In the genomic region with DNA sequence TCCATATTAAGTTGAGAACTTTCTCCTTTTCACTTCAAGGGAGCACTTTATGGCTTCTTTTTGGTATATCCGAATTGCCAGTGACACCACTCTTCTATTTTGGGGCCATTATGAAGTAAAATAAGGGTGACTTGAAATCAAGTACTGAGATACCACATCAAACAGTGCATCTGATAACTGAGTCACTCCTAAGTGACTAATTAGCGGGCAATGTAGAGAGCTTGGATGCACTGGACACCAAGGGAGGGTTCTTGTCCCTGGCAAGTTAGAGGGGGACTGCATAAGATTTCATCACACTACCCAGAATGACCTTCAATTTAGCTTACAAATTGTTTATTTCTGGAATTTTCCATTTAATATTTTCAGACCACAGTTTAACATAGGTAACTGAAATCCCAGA, we compare ENCODE assay signal across 20 cellular contexts.
DNase-seq lines count a peak whose midpoint lies in the region; ATAC-seq lines count a peak whose summit lies in the region.
"Had no signal": no experiment of that assay in that cellular context is flagged by ENCODE, and none has a peak within 500 bp of the region (broad histone marks: within the 10 kb centered on the region; RNA-seq: fewer than 3 reads in every experiment).

No MANE protein-coding gene starts in this region.

- peak; percentile 7 for DNase-seq in DMS53 (lab: John Stamatoyannopoulos, UW)
- DNase-seq in DMS53 treated with DMSO at 0.1 percent for 48 hours (lab: John Stamatoyannopoulos, UW; ENCODE audit: unreplicated experiment), result no peak
- peak; percentile 13 for DNase-seq in KBM-7
- DNase-seq in RPMI7951 (ENCODE audit: low read depth), result peak; percentile 19
- peak; percentile 54 for DNase-seq in islet precursor cell
- DNase-seq in 8988T, result no peak
- DNase-seq: activated CD4-positive, alpha-beta T cell treated with anti-CD3 and anti-CD28 coated beads for 48 hours; activated effector memory CD4-positive, alpha-beta T cell treated with Interleukin-2 at 50 U/mL for 16 hours; BE2C; Caco-2; cortex of kidney; heart left ventricle; NCI-H1048; NCI-H2081; NCI-H510A treated with DMSO at 0.1 percent for 48 hours; retina; SHP77 treated with DMSO at 0.1 percent for 48 hours; T-helper 1 cell had no signal

- ATAC-seq in GM21447 (IDR thresholded peaks at IDR 0.05; ENCODE audit: unreplicated experiment) (no peak), HG02981 (IDR thresholded peaks at IDR 0.05; ENCODE audit: unreplicated experiment) (no peak)
- ATAC-seq: heart left ventricle had no signal

- in situ Hi-C loops in KBM-7 (cut with MboI; ENCODE audit: low pct_unique_long_range_greater_than_20kb, low sequenced_read_pairs), result no loop called here

Comparison
In these comparisons a context has a peak if more than half of its experiments do, and no peak if none do; other contexts are left out.
1. DNase-seq: peak in DMS53 (single experiment), KBM-7 (single experiment), RPMI7951 (single experiment) and islet precursor cell (single experiment); none in DMS53 treated with DMSO at 0.1 percent for 48 hours (single experiment) and 8988T (single experiment).